In the genomic region with DNA sequence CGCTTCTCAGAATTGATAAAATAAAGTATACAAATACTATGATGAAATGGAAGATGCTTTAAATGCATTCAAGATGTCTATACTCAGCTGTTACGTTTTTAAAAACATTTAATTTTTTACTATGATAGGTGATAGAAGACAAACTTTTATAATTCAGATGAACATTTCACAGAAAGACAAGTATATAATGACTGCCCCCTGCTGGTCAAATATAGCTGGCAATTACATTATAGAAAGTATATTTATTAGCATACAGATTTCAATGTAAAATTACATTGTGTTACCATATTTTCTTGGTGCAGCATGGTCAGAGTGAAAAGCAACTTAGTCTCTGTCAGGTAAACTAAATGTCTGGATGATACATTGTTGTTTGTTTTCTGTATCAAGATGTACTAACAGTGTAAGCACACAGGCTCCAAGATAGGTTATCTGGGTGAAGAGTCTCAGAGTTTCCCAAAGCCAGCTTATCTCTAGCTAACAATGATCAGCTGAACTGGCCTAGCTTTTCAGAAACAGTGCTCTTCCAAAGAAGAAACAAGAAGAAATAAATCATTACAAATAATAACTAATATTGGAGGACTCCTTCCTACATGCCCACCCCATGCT, we compare ENCODE assay signal across 8 cellular contexts. TPM values are rescaled to one million over a fixed set of nuclear protein-coding genes. Genes with fewer than 3 reads are reported as not detected.
DNase-seq lines count a peak whose midpoint lies in the region; ATAC-seq and TF ChIP-seq lines count a peak whose summit lies in the region.

No MANE protein-coding gene starts in this region.

- no peaks in the 10 kb centered on the region for H4K20me1 ChIP-seq in IMR-90 (ENCODE audit: insufficient read depth, low read length)

- no peak overlapping the region for H3K18ac ChIP-seq in IMR-90 (ENCODE audit: low read depth, low read length)

- WGBS in IMR-90 (ENCODE audit: extremely low coverage in 2 of 2, insufficient read length in 1 of 2), 2 experiments: no CpG with 5 or more reads among the region's 2 CpGs
- WGBS in lower leg skin, 2 donors: 57 to 62% methylated on average over 2 of the region's 2 CpGs

- no peak overlapping the region for H3K9ac ChIP-seq in IMR-90 (ENCODE audit: low read depth, low read length)

- H4K91ac ChIP-seq in IMR-90 (ENCODE audit: insufficient read depth, low read depth, low read length): no peak overlapping the region

- CTCF ChIA-PET in IMR-90 (lab: Yijun Ruan, JAX): interaction anchor here (0.9 to 2.7 kb wide), 9 partner anchors 11 to 421 kb away, joined by 3 to 9 read pairs (median 4); no protein-coding TSS in a partner anchor

- H3K56ac ChIP-seq in IMR-90 (ENCODE audit: extremely low read depth, insufficient read depth, low read length): no peak overlapping the region

- H2BK5ac ChIP-seq in IMR-90 (ENCODE audit: low read depth, low read length, poor library complexity, severe bottlenecking): no peak overlapping the region

- no peak overlapping the region for H3K14ac ChIP-seq in IMR-90 (replicated peaks; ENCODE audit: low read depth, low read length)

- peak; percentile 71 for TF ChIP-seq CTCF in IMR-90 (conservative IDR thresholded peaks at IDR 0.05; ENCODE audit: low read depth, low read length)
- peak; percentile 15; the same call in 1 of the 2 replicates for TF ChIP-seq CTCF in WI38 (IDR thresholded peaks at IDR 0.05; ENCODE audit: low read depth, low read length)
- no peak for TF ChIP-seq CTCF in lower leg skin (IDR thresholded peaks at IDR 0.05)

- H3K9me3 ChIP-seq in IMR-90 (ENCODE audit: control insufficient read depth, insufficient read depth, low read length): no peaks in the 10 kb centered on the region

- no peaks in the 10 kb centered on the region for H3K9me1 ChIP-seq in IMR-90 (ENCODE audit: insufficient read depth, low read length)

- in situ Hi-C loops in IMR-90 (cut with MboI; ENCODE audit: low sequenced_read_pairs): no loop called here

- peak; percentile 57 for TF ChIP-seq RAD21 in IMR-90 (IDR thresholded peaks at IDR 0.05; ENCODE audit: low read length)

- no peak overlapping the region for H2BK120ac ChIP-seq in IMR-90 (ENCODE audit: low read depth, low read length)

- dilution Hi-C loops in IMR-90 (cut with HindIII; ENCODE audit: low sequenced_read_pairs, unreplicated experiment): no loop called here

- H3K27ac ChIP-seq in IMR-90 (ENCODE audit: insufficient read depth, low read length): no peak overlapping the region

- H3K4me2 ChIP-seq in IMR-90 (ENCODE audit: low read depth, low read length): no peak overlapping the region

- no peaks in the 10 kb centered on the region for H3K27me3 ChIP-seq in IMR-90 (ENCODE audit: control insufficient read depth, insufficient read depth, low read length)

- DNase-seq in NCI-H2227 (lab: John Stamatoyannopoulos, UW; ENCODE audit: unreplicated experiment): peak; percentile 59
- no peak for DNase-seq in NCI-H2227 treated with DMSO at 0.1 percent for 48 hours (lab: John Stamatoyannopoulos, UW)
- DNase-seq in IMR-90: peak; percentile 26
- DNase-seq in kidney glomerular epithelial cell (lab: John Stamatoyannopoulos, UW): peak; percentile 13
- DNase-seq in occipital lobe (lab: John Stamatoyannopoulos, UW): no peak
- DNase-seq in lower leg skin (ENCODE audit: low spot score in 2 of 2): no peak

- H3K4me1 ChIP-seq in IMR-90 (ENCODE audit: control insufficient read depth, insufficient read depth, low read length): no peaks in the 10 kb centered on the region

- H3K23ac ChIP-seq in IMR-90 (ENCODE audit: low read depth, low read length): no peak overlapping the region

- no TSS peak for BruUV-seq in IMR-90 (replicated peaks; lab: Mats Ljungman, UMichigan)

- no peak overlapping the region for H2BK15ac ChIP-seq in IMR-90 (ENCODE audit: low read depth, low read length)

- no peak overlapping the region for H2AK9ac ChIP-seq in IMR-90 (replicated peaks; ENCODE audit: low read depth, low read length, poor library complexity)

- no peaks in the 10 kb centered on the region for H3K79me1 ChIP-seq in IMR-90 (ENCODE audit: low read depth in 1 of 2, low read length in 2 of 2)

- intact Hi-C loops in IMR-90 (cut with micrococcal nuclease): loop anchor here (1.0 to 10.0 kb wide), 3 partner anchors 240 to 662 kb away; no protein-coding TSS in a partner anchor
- intact Hi-C loops in lower leg skin (cut with DNase I; ENCODE audit: low total_unique reads): no loop called here

- H2BK20ac ChIP-seq in IMR-90 (ENCODE audit: low read depth, low read length): no peak overlapping the region

- no peak overlapping the region for H2AFZ ChIP-seq in IMR-90 (replicated peaks; ENCODE audit: low read length, poor library complexity)

- TF ChIP-seq POLR2A in IMR-90 (IDR thresholded peaks at IDR 0.05; ENCODE audit: low read depth, low read length) (no peak), lower leg skin (IDR thresholded peaks at IDR 0.05) (no peak)

- H2AK5ac ChIP-seq in IMR-90 (ENCODE audit: low read depth, low read length): no peak overlapping the region

- POLR2A ChIA-PET in IMR-90 (lab: Charles Lee; ENCODE audit: unreplicated experiment): no interaction called here

- no peak for ATAC-seq in IMR-90 (ENCODE audit: low read depth)
- no peak for ATAC-seq in GM21786 (IDR thresholded peaks at IDR 0.05; ENCODE audit: unreplicated experiment)

- no peak overlapping the region for H4K8ac ChIP-seq in IMR-90 (ENCODE audit: low read depth in 2 of 2, low read length in 2 of 2)

- H3K4me3 ChIP-seq in IMR-90 (ENCODE audit: insufficient read depth, low read depth, low read length) (no peak overlapping the region), WI38 (ENCODE audit: low read depth, low read length) (no peak overlapping the region), lower leg skin (ENCODE audit: low read depth, poor library complexity, severe bottlenecking) (no peak overlapping the region)

- H3K36me3 ChIP-seq in IMR-90 (ENCODE audit: control insufficient read depth, insufficient read depth, low read length): no peaks in the 10 kb centered on the region

- H3K4ac ChIP-seq in IMR-90 (ENCODE audit: low read depth, low read length): no peak overlapping the region

- H4K5ac ChIP-seq in IMR-90 (ENCODE audit: low read depth, low read length): no peak overlapping the region

TF ChIP-seq in IMR-90, 13 proteins besides CTCF, POLR2A, EP300 and RAD21:
- TF ChIP-seq SMC3 (IDR thresholded peaks at IDR 0.05; ENCODE audit: low read depth, low read length): peak; percentile 62
- TF ChIP-seq, protein P1, sequence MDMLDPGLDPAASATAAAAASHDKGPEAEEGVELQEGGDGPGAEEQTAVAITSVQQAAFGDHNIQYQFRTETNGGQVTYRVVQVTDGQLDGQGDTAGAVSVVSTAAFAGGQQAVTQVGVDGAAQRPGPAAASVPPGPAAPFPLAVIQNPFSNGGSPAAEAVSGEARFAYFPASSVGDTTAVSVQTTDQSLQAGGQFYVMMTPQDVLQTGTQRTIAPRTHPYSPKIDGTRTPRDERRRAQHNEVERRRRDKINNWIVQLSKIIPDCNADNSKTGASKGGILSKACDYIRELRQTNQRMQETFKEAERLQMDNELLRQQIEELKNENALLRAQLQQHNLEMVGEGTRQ (IDR thresholded peaks at IDR 0.05; ENCODE audit: low read depth, low read length): no peak

RNA-seq across cellular contexts. Expression of a gene that starts 54.1 kb away (rescaled TPM):
- 35.5 and 39.2 TPM in 2 replicates for total RNA-seq in IMR-90 (2012; rRNA removed)
- 67.6 and 81.5 TPM in 2 replicates for polyA plus RNA-seq in IMR-90 (2012; rRNA removed)
- 73.6 and 78.2 TPM in 2 replicates for polyA plus RNA-seq in IMR-90 (2012; cell fraction: cytosol; rRNA removed)
- 31.5 and 60.3 TPM in 2 replicates for polyA plus RNA-seq in IMR-90 (2012; cell fraction: nucleus; rRNA removed; ENCODE audit: low replicate concordance)
- total RNA-seq in occipital lobe: 2.5 TPM
- total RNA-seq in lower leg skin: 10 to 100 TPM; 13.4 to 56.5 (median 22.3) TPM

Comparison
In these comparisons a context has a peak if more than half of its experiments do, and no peak if none do; other contexts are left out.
1. DNase-seq: peak in NCI-H2227 (single experiment), IMR-90 (single experiment) and kidney glomerular epithelial cell (single experiment); none in NCI-H2227 treated with DMSO at 0.1 percent for 48 hours (single experiment), occipital lobe (single experiment) and lower leg skin (0 of 2).
2. CTCF ChIP-seq: peak in IMR-90 (single experiment) and WI38 (single experiment); none in lower leg skin (0 of 3).